15 cellular contexts compared by ENCODE assay signal in the genomic region with DNA sequence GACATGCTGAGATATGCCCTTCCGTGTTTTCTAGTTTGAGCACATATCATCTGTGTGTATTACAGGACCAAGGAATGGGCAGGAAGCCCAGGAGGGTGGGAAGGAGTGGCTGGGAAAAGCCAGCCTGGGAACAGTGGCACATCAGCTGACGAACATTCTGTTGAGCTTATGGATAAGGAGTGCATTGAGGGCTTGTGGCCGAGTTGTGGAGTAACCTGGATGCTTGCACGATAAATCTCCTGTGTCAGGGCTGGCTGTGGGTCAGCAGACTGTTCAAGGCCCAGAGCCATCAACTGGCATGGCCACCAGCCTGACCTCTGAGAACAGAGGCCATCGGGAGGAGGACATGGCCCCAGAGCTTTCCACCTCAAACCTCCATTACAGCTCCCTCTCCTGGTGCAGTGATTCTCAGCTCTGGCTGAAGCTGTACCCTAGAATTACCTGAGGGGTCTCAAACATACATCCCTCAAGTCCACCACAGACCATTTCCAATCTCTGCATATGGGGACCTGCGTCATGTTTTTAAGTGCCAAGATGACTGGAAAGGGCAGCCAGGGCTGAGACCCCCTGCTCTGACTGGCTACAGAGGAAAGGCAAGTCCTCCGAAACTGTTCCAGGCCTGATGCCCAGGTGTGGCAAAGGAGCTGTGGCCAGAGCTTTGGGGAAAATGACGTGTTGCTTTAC. TPM values are rescaled to one million over a fixed set of nuclear protein-coding genes. Genes with fewer than 3 reads are reported as not detected.
DNase-seq lines count a peak whose midpoint lies in the region; ATAC-seq and TF ChIP-seq lines count a peak whose summit lies in the region.
"Had no signal": no experiment of that assay in that cellular context is flagged by ENCODE, and none has a peak within 500 bp of the region (broad histone marks: within the 10 kb centered on the region; RNA-seq: fewer than 3 reads in every experiment).

No MANE protein-coding gene starts in this region.

- CTCF ChIA-PET in mammary epithelial cell (lab: Charles Lee; ENCODE audit: low non-redundant PET): interaction anchor here (0.5 kb wide), 1 partner anchor 120 kb away, joined by 4 read pairs; no protein-coding TSS in a partner anchor
- CTCF ChIA-PET in CD4-positive, alpha-beta memory T cell (lab: Charles Lee; ENCODE audit: partially characterized antibody): interaction anchor here (1.4 to 5.7 kb wide), 3 partner anchors 11 to 18 kb away, joined by 6 to 35 read pairs (median 8); no protein-coding TSS in a partner anchor

- H3K9ac ChIP-seq in mammary epithelial cell (ENCODE audit: insufficient read depth, low read length): no peak overlapping the region

- peaks cover 11% of the 10 kb centered on the region for H3K36me3 Mint-ChIP-seq in progenitor cell of endocrine pancreas (ENCODE audit: insufficient read depth)
- H3K36me3 Mint-ChIP-seq in CD4-positive, alpha-beta memory T cell: no peaks in the 10 kb centered on the region
- H3K36me3 Mint-ChIP-seq: CD8-positive, alpha-beta T cell had no signal

- ATAC-seq in GM19395 (IDR thresholded peaks at IDR 0.05; ENCODE audit: unreplicated experiment): no peak
- no peak for ATAC-seq in stimulated activated naive CD8-positive, alpha-beta T cell treated with anti-CD3 and anti-CD28 coated beads, Interleukin-15, Interleukin-2, amounts not matched to agents 100 U/mL and 50 U/mL, for 24 hours
- ATAC-seq: CD8-positive, alpha-beta T cell had no signal

- dilution Hi-C loops in mammary epithelial cell (cut with HindIII; ENCODE audit: low sequenced_read_pairs): no loop called here

- no peak overlapping the region for H3K4me2 ChIP-seq in mammary epithelial cell (ENCODE audit: insufficient read depth, low read depth, low read length)

- H3K27me3 Mint-ChIP-seq in progenitor cell of endocrine pancreas: peaks cover 3% of the 10 kb centered on the region
- peaks cover 0 to 1% of the 10 kb centered on the region in 2 donors for H3K27me3 Mint-ChIP-seq in CD4-positive, alpha-beta memory T cell

- peaks cover 6% of the 10 kb centered on the region for H3K36me3 ChIP-seq in mammary epithelial cell (ENCODE audit: insufficient read depth, low read length)
- peaks cover 19% of the 10 kb centered on the region for H3K36me3 ChIP-seq in right atrium auricular region
- H3K36me3 ChIP-seq in CD4-positive, alpha-beta memory T cell (ENCODE audit: insufficient read depth, low read length): no peaks in the 10 kb centered on the region

- intact Hi-C loops in mammary epithelial cell (cut with micrococcal nuclease): no loop called here
- intact Hi-C loops in CD4-positive, alpha-beta memory T cell (cut with micrococcal nuclease): no loop called here

- no peaks in the 10 kb centered on the region for H3K79me2 ChIP-seq in mammary epithelial cell (ENCODE audit: insufficient read depth, low read length)

- POLR2A ChIA-PET in CD4-positive, alpha-beta memory T cell (lab: Charles Lee; ENCODE audit: partially characterized antibody): no interaction called here

- TF ChIP-seq CTCF in mammary epithelial cell (conservative IDR thresholded peaks at IDR 0.05 in 1 of 2, IDR thresholded peaks at IDR 0.05 in 1 of 2; ENCODE audit: extremely low read depth in 1 of 2, insufficient read depth in 1 of 2, low read depth in 1 of 2, low read length in 2 of 2) (no peak), right atrium auricular region (IDR thresholded peaks at IDR 0.05) (no peak), progenitor cell of endocrine pancreas (IDR thresholded peaks at IDR 0.05; ENCODE audit: unreplicated experiment) (no peak)

- peak overlapping the region; percentile 53 for H3K27ac Mint-ChIP-seq in progenitor cell of endocrine pancreas
- peak overlapping the region in 1 of 7 donors; percentile 56 for H3K27ac Mint-ChIP-seq in CD4-positive, alpha-beta memory T cell
- H3K27ac Mint-ChIP-seq: CD8-positive, alpha-beta T cell had no signal

- H3K4me3 ChIP-seq in mammary epithelial cell (replicated peaks in 1 of 3; ENCODE audit: insufficient read depth in 1 of 3, low read depth in 2 of 3, low read length in 3 of 3) (no peak overlapping the region), right atrium auricular region (no peak overlapping the region)
- H3K4me3 ChIP-seq in CD4-positive, alpha-beta memory T cell (ENCODE audit: low read length in 2 of 2): no peak overlapping the region

- no peaks in the 10 kb centered on the region for H3K9me3 ChIP-seq in mammary epithelial cell (replicated peaks; ENCODE audit: insufficient read depth, low read length)
- no peaks in the 10 kb centered on the region for H3K9me3 ChIP-seq in right atrium auricular region
- no peaks in the 10 kb centered on the region for H3K9me3 ChIP-seq in CD4-positive, alpha-beta memory T cell (ENCODE audit: control insufficient read depth in 1 of 2, low read length in 2 of 2)

- H3K9me3 Mint-ChIP-seq in progenitor cell of endocrine pancreas (ENCODE audit: low read depth): no peaks in the 10 kb centered on the region
- H3K9me3 Mint-ChIP-seq in CD4-positive, alpha-beta memory T cell: no peaks in the 10 kb centered on the region
- H3K9me3 Mint-ChIP-seq: CD8-positive, alpha-beta T cell had no signal

- no peak overlapping the region for H3K4me3 Mint-ChIP-seq in progenitor cell of endocrine pancreas (ENCODE audit: low read depth)
- no peak overlapping the region for H3K4me3 Mint-ChIP-seq in CD4-positive, alpha-beta memory T cell
- H3K4me3 Mint-ChIP-seq: CD8-positive, alpha-beta T cell had no signal

- BruUV-seq in mammary epithelial cell (replicated peaks; lab: Mats Ljungman, UMichigan): no TSS peak

- no peak overlapping the region for H3K27ac ChIP-seq in mammary epithelial cell (ENCODE audit: insufficient read depth, low read depth, low read length)
- peak overlapping the region; percentile 9 to 61 for H3K27ac ChIP-seq in right atrium auricular region
- H3K27ac ChIP-seq in CD4-positive, alpha-beta memory T cell (ENCODE audit: low read depth, low read length): no peak overlapping the region

- DNase-seq in G401 (ENCODE audit: low spot score): peak; percentile 53
- peak; percentile 45 for DNase-seq in mammary epithelial cell
- no peak for DNase-seq in right atrium auricular region (ENCODE audit: low spot score)
- no peak for DNase-seq in progenitor cell of endocrine pancreas (ENCODE audit: low spot score, unreplicated experiment)
- DNase-seq in stimulated activated naive CD8-positive, alpha-beta T cell treated with anti-CD3 and anti-CD28 coated beads, Interleukin-15, Interleukin-2, amounts not matched to agents 100 U/mL and 50 U/mL, for 24 hours: no peak
- DNase-seq in NCI-H1694 (lab: John Stamatoyannopoulos, UW): no peak
- DNase-seq in CD4-positive, alpha-beta memory T cell: no peak
- DNase-seq: activated CD4-positive, CD25-positive, alpha-beta regulatory T cell treated with anti-CD3 and anti-CD28 coated beads, Interleukin-2, amount 50 U/mL, for 72 hours; activated naive CD4-positive, alpha-beta T cell; hippocampal formation; NCI-H510A treated with DMSO at 0.1 percent for 48 hours; SHP77 treated with DMSO at 0.1 percent for 48 hours; stimulated activated CD4-positive, alpha-beta T cell treated with anti-CD3 and anti-CD28 coated beads, Interleukin-1b, Interleukin-23, amount 100 ng/mL, for 48 hours had no signal

- in situ Hi-C loops in G401 (cut with HindIII; ENCODE audit: low sequenced_read_pairs) (no loop called here), mammary epithelial cell (cut with MboI; ENCODE audit: low sequenced_read_pairs in 2 of 2) (no loop called here)

- H2AFZ ChIP-seq in mammary epithelial cell (ENCODE audit: low read depth, low read length): no peak overlapping the region

- no peaks in the 10 kb centered on the region for H3K27me3 ChIP-seq in mammary epithelial cell (ENCODE audit: insufficient read depth, low read length)
- no peaks in the 10 kb centered on the region for H3K27me3 ChIP-seq in right atrium auricular region
- no peaks in the 10 kb centered on the region for H3K27me3 ChIP-seq in CD4-positive, alpha-beta memory T cell (ENCODE audit: insufficient read depth, low read length)

- no peaks in the 10 kb centered on the region for H4K20me1 ChIP-seq in mammary epithelial cell (ENCODE audit: insufficient read depth, low read length)

- H3K4me1 ChIP-seq in mammary epithelial cell (ENCODE audit: insufficient read depth, low read length): peaks cover 11% of the 10 kb centered on the region
- H3K4me1 ChIP-seq in right atrium auricular region: peaks cover 0 to 10% of the 10 kb centered on the region in 2 donors
- peaks cover 4% of the 10 kb centered on the region for H3K4me1 ChIP-seq in CD4-positive, alpha-beta memory T cell (ENCODE audit: insufficient read depth, low read length)

- H3K4me1 Mint-ChIP-seq in progenitor cell of endocrine pancreas (ENCODE audit: low read depth): peaks cover 39% of the 10 kb centered on the region
- H3K4me1 Mint-ChIP-seq in CD4-positive, alpha-beta memory T cell: peaks cover 0 to 13% (median 8%) of the 10 kb centered on the region in 4 donors

- 75% methylated on average over 5 of the region's 8 CpGs for WGBS in mammary epithelial cell (ENCODE audit: low coverage, missing lambda C conversion rate)

RNA-seq across cellular contexts. Expression of a gene that starts 4.8 kb away (rescaled TPM):
- total RNA-seq in G401 (2014; rRNA removed; shearing (Covaris generic)): 7.1 and 8.2 TPM in 2 replicates
- 1 to 10 TPM; 1.8 to 3.0 TPM for total RNA-seq in mammary epithelial cell
- polyA plus RNA-seq in mammary epithelial cell: 1.8 TPM
- 1.1 TPM for polyA minus RNA-seq in mammary epithelial cell
- total RNA-seq in right atrium auricular region: 10 to 100 TPM in 1 of 2 donors, 1 to 10 TPM in 1; 4.2 to 12.2 TPM
- 6.8 and 7.6 TPM in 2 replicates for total RNA-seq in progenitor cell of endocrine pancreas
- total RNA-seq in CD4-positive, alpha-beta memory T cell: 10 to 100 TPM; 41.7 to 43.4 TPM
- 10 to 100 TPM; 13.4 to 18.0 TPM for polyA plus RNA-seq in CD4-positive, alpha-beta memory T cell

RNA-seq across cellular contexts. Expression of a gene that starts 43.7 kb away (rescaled TPM):
- total RNA-seq in G401 (2014; rRNA removed; shearing (Covaris generic)): 8.7 and 9.0 TPM in 2 replicates
- 10 to 100 TPM; 53.0 to 75.8 TPM for total RNA-seq in mammary epithelial cell
- 29.1 TPM for polyA plus RNA-seq in mammary epithelial cell
- 131 TPM for polyA minus RNA-seq in mammary epithelial cell
- 10 to 100 TPM in 1 of 2 donors, 1 to 10 TPM in 1; 8.7 to 15.5 TPM for total RNA-seq in right atrium auricular region
- total RNA-seq in progenitor cell of endocrine pancreas: 30.0 and 33.3 TPM in 2 replicates
- 10 to 100 TPM; 81.2 to 93.9 TPM for total RNA-seq in CD4-positive, alpha-beta memory T cell
- 10 to 100 TPM; 38.4 to 41.2 TPM for polyA plus RNA-seq in CD4-positive, alpha-beta memory T cell

RNA-seq across cellular contexts. Expression of a gene that starts 53.2 kb away (rescaled TPM):
- total RNA-seq in G401 (2014; rRNA removed; shearing (Covaris generic)): not detected in 2 replicates
- total RNA-seq in mammary epithelial cell (under 1 TPM in 1 of 2 donors, not detected in 1; 0.17 TPM), right atrium auricular region (under 1 TPM; 0.22 to 0.35 TPM), progenitor cell of endocrine pancreas (1.3 and 1.8 TPM in 2 replicates)
- polyA plus RNA-seq in mammary epithelial cell: not detected
- not detected for polyA minus RNA-seq in mammary epithelial cell
- 10 to 100 TPM; 13.2 to 15.1 TPM for total RNA-seq in CD4-positive, alpha-beta memory T cell
- polyA plus RNA-seq in CD4-positive, alpha-beta memory T cell: 1 to 10 TPM in 1 of 2 donors, under 1 TPM in 1; 0.49 to 1.3 TPM

Comparison
In these comparisons a context has a peak if more than half of its experiments do, and no peak if none do; other contexts are left out.
1. DNase-seq: peak in G401 (single experiment) and mammary epithelial cell (single experiment); none in right atrium auricular region (single experiment), progenitor cell of endocrine pancreas (single experiment), stimulated activated naive CD8-positive, alpha-beta T cell treated with anti-CD3 and anti-CD28 coated beads, Interleukin-15, Interleukin-2, amounts not matched to agents 100 U/mL and 50 U/mL, for 24 hours (single experiment), NCI-H1694 (single experiment) and CD4-positive, alpha-beta memory T cell (0 of 5).
2. H3K27ac ChIP-seq: peak in right atrium auricular region (2 of 2); none in mammary epithelial cell (single experiment) and CD4-positive, alpha-beta memory T cell (single experiment).